26 cellular contexts compared by ENCODE assay signal in the genomic region with DNA sequence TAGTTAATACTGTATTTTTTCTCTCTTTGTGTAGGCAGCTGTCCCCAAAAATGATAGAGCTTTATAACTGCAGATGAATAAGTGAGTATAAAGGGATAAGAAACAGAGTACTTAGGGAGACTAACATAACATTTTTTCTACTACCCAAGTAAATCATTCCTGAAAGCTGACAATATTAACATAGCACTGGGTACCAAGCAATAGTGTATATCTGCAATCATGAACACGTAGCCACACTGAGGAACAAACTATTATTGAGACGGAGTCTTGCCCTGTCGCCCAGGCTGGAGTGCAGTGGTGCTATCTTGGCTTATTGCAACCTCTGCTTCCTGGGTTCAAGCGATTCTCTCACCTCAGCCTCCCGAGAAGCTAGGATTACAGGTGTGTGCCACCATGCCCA.
"Had no signal": no experiment of that assay in that cellular context is flagged by ENCODE, and none has a peak within 500 bp of the region (broad histone marks: within the 10 kb centered on the region; RNA-seq: fewer than 3 reads in every experiment).

No MANE protein-coding gene starts in this region.

- DNase-seq: activated CD4-positive, alpha-beta T cell treated with anti-CD3 and anti-CD28 coated beads for 4 hours; activated CD4-positive, alpha-beta T cell treated with anti-CD3 and anti-CD28 coated beads, Interleukin-2, amount 50 U/mL, for 4 hours; activated naive CD4-positive, alpha-beta T cell; activated T-cell treated with anti-CD3 and anti-CD28 coated beads for 4 hours; activated T-cell treated with anti-CD3 and anti-CD28 coated beads, Interleukin-2, amount 50 U/mL, for 72 hours; dermis blood vessel endothelial cell; effector memory CD4-positive, alpha-beta T cell; gastrocnemius medialis; mesenchymal stem cell; natural killer cell; sigmoid colon; small intestine; stimulated activated CD4-positive, alpha-beta T cell treated with anti-CD3 and anti-CD28 coated beads, Interleukin-1b, Interleukin-23, amount 100 ng/mL, for 48 hours; stimulated activated CD4-positive, alpha-beta T cell treated with anti-CD3 and anti-CD28 coated beads, Interleukin-4, amount 100 ng/mL, for 4 hours; stimulated activated CD8-positive, alpha-beta memory T cell treated with anti-CD3 and anti-CD28 coated beads, Interleukin-4, amount 100 ng/mL, for 48 hours; stimulated activated naive CD8-positive, alpha-beta T cell treated with anti-CD3 and anti-CD28 coated beads, Interleukin-15, amount 100 ng/mL, for 72 hours; SW 1271; T-helper 9 cell; tibial artery had no signal

- H3K9me3 ChIP-seq: breast epithelium, gastrocnemius medialis, sigmoid colon had no signal

- H3K27ac ChIP-seq: breast epithelium, neural progenitor cell, sigmoid colon, tibial artery, VCaP had no signal

- H3K4me1 ChIP-seq: breast epithelium, neural progenitor cell, tibial artery had no signal

- H3K27me3 ChIP-seq: breast epithelium, gastrocnemius medialis, neural progenitor cell, sigmoid colon, tibial artery had no signal

- ATAC-seq: activated naive CD4-positive, alpha-beta T cell treated with anti-CD3 and anti-CD28 coated beads, Interleukin-2, amount 50 U/mL, for 72 hours; activated T-cell treated with anti-CD3 and anti-CD28 coated beads, Interleukin-2, amount 50 U/mL, for 72 hours; gastrocnemius medialis; natural killer cell; stimulated activated memory B cell treated with anti-CD40 and anti-IgM and Interleukin-4, amounts not matched to agents 10 μg/mL and 1 μg/mL and 100 μg/mL, for 72 hours; stimulated activated naive CD8-positive, alpha-beta T cell treated with anti-CD3 and anti-CD28 coated beads, Interleukin-15, amount 100 ng/mL, for 72 hours had no signal

- H3K4me3 ChIP-seq: breast epithelium, gastrocnemius medialis, neural progenitor cell, sigmoid colon, tibial artery had no signal

- FAIRE-seq: colon, small intestine, TTC549 had no signal
